In the genomic region with DNA sequence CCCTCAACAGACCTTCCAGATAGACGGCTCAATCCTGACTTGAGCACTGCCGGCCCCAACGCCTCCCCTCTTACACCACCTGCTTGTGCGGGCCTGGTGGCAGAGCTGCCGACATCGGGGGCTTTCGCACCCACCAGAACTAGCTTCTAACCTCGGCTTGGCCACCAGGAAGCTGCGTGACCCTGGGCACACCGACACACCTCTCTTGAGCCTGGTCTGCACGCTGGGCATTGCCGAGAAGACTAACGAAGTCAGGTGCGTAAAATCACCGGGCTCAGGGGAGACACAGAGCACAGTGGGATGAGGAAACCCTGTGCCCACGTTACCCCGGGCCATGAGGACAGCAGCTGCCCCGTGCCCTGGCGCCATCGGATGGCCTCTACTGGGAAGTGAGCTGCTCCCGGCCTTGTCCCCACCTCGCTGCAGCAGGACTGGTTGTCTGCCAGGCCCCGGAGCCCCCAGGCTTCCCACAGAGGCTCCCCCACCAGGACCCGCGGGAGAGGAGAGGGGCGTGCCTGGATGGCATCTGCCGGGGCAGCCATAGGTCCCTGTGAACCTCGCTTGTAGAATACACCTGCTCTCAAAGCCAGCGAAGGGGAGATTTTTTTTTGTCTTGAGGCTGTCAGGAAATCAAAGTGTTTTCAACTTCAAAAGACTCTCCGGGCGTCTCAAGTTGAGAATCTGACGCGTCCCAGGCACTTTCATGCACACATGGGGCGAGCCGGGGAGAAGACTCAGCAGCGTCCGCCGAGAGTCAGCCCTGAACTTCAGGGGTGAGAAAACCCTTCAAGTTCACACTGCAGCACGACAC, we compare ENCODE assay signal across 7 cellular contexts.
DNase-seq lines count a peak whose midpoint lies in the region; ATAC-seq, FAIRE-seq and TF ChIP-seq lines count a peak whose summit lies in the region.
"Not testable (repeated sequence)": the region's sequence is repeated elsewhere in the genome, so short reads cannot be mapped to it uniquely, and the experiment has no call there.

No MANE protein-coding gene starts in this region.

- peak overlapping the region; percentile 41 for H3K27ac ChIP-seq in naive thymus-derived CD4-positive, alpha-beta T cell (ENCODE audit: low read depth, low read length)

- not testable (repeated sequence) for H3K36me3 Mint-ChIP-seq in T-helper 17 cell (ENCODE audit: low read depth); activated CD8-positive, alpha-beta T cell treated with anti-CD3 and anti-CD28 coated beads, Interleukin-2, amount 10 ng/mL, durations not matched to agents 7 days and 5 days (ENCODE audit: low read depth)
- peaks cover 5 to 13% (median 8%) of the 10 kb centered on the region in 5 donors for H3K36me3 Mint-ChIP-seq in naive thymus-derived CD4-positive, alpha-beta T cell

- H3K4me3 ChIP-seq in bronchial epithelial cell (ENCODE audit: low read depth, low read length); naive thymus-derived CD4-positive, alpha-beta T cell (ENCODE audit: low read length): not testable (repeated sequence)

- peaks cover 0 to 18% of the 10 kb centered on the region in 2 donors for H3K4me1 ChIP-seq in naive thymus-derived CD4-positive, alpha-beta T cell (ENCODE audit: control insufficient read depth in 2 of 2, insufficient read depth in 2 of 2, low read length in 2 of 2)

- CTCF ChIA-PET in activated CD8-positive, alpha-beta T cell treated with anti-CD3 and anti-CD28 coated beads, Interleukin-2, amount 10 ng/mL, durations not matched to agents 7 days and 5 days (lab: Charles Lee); naive thymus-derived CD4-positive, alpha-beta T cell (lab: Charles Lee): not testable (repeated sequence)

- POLR2A ChIA-PET in activated CD8-positive, alpha-beta T cell treated with anti-CD3 and anti-CD28 coated beads, Interleukin-2, amount 10 ng/mL, durations not matched to agents 7 days and 5 days (lab: Charles Lee); naive thymus-derived CD4-positive, alpha-beta T cell (lab: Charles Lee): not testable (repeated sequence)

- not testable (repeated sequence) for H3K36me3 ChIP-seq in bronchial epithelial cell (ENCODE audit: control insufficient read depth, insufficient read depth, low read length); naive thymus-derived CD4-positive, alpha-beta T cell (ENCODE audit: control insufficient read depth in 2 of 3, insufficient read depth in 3 of 3, low read length in 3 of 3)

- ATAC-seq in T-helper 17 cell: peak; percentile 78
- peak; percentile 46 for ATAC-seq in activated CD8-positive, alpha-beta T cell treated with anti-CD3 and anti-CD28 coated beads, Interleukin-2, amount 10 ng/mL, durations not matched to agents 7 days and 5 days
- ATAC-seq in naive thymus-derived CD4-positive, alpha-beta T cell: peak; percentile 84

- peaks cover 17% of the 10 kb centered on the region for H3K4me1 Mint-ChIP-seq in T-helper 17 cell
- H3K4me1 Mint-ChIP-seq in activated CD8-positive, alpha-beta T cell treated with anti-CD3 and anti-CD28 coated beads, Interleukin-2, amount 10 ng/mL, durations not matched to agents 7 days and 5 days (ENCODE audit: low read depth): peaks cover 14% of the 10 kb centered on the region
- H3K4me1 Mint-ChIP-seq in naive thymus-derived CD4-positive, alpha-beta T cell: peaks cover 12 to 71% (median 47%) of the 10 kb centered on the region in 7 donors

- not testable (repeated sequence) for H3K4me3 Mint-ChIP-seq in T-helper 17 cell; activated CD8-positive, alpha-beta T cell treated with anti-CD3 and anti-CD28 coated beads, Interleukin-2, amount 10 ng/mL, durations not matched to agents 7 days and 5 days
- H3K4me3 Mint-ChIP-seq in naive thymus-derived CD4-positive, alpha-beta T cell: peak overlapping the region in 9 of 10 donors; percentile 27 to 81 (median 68)

- not testable (repeated sequence) for H3K27ac Mint-ChIP-seq in T-helper 17 cell; activated CD8-positive, alpha-beta T cell treated with anti-CD3 and anti-CD28 coated beads, Interleukin-2, amount 10 ng/mL, durations not matched to agents 7 days and 5 days
- peak overlapping the region in 7 of 9 donors; percentile 42 to 86 (median 71) for H3K27ac Mint-ChIP-seq in naive thymus-derived CD4-positive, alpha-beta T cell

- TF ChIP-seq CTCF in bronchial epithelial cell (IDR thresholded peaks at IDR 0.05; ENCODE audit: insufficient read depth, low read length, severe bottlenecking): not testable (repeated sequence)

- not testable (repeated sequence) for H3K9me3 Mint-ChIP-seq in activated CD8-positive, alpha-beta T cell treated with anti-CD3 and anti-CD28 coated beads, Interleukin-2, amount 10 ng/mL, durations not matched to agents 7 days and 5 days (ENCODE audit: insufficient read depth); naive thymus-derived CD4-positive, alpha-beta T cell

- DNase-seq in T-helper 17 cell; bronchial epithelial cell (ENCODE audit: low read depth): not testable (repeated sequence)
- peak; percentile 31 for DNase-seq in activated CD8-positive, alpha-beta T cell treated with anti-CD3 and anti-CD28 coated beads, Interleukin-2, amount 10 ng/mL, durations not matched to agents 7 days and 5 days
- peak; percentile 44 for DNase-seq in activated gamma-delta T cell treated with Interleukin-2 at 50 U/mL for 16 hours
- peak in 7 of 9 donors; percentile 64 to 81 (median 75) for DNase-seq in naive thymus-derived CD4-positive, alpha-beta T cell
- DNase-seq in stimulated activated CD4-positive, alpha-beta T cell treated with anti-CD3 and anti-CD28 coated beads, Interleukin-15, amount 100 ng/mL, for 48 hours (ENCODE audit: low read depth in 2 of 2): peak; percentile 19 to 35
- peak; percentile 36 for DNase-seq in stimulated activated CD8-positive, alpha-beta memory T cell treated with anti-CD3 and anti-CD28 coated beads, Interleukin-4, amount 100 ng/mL, for 24 hours (ENCODE audit: low read depth)

- peak; percentile 58 for FAIRE-seq in bronchial epithelial cell (lab: Jason Lieb, UNC)

- H3K9me3 ChIP-seq in T-helper 17 cell (ENCODE audit: control insufficient read depth, low read length, poor library complexity, severe bottlenecking); naive thymus-derived CD4-positive, alpha-beta T cell (ENCODE audit: control insufficient read depth in 2 of 3, low read length in 3 of 3): not testable (repeated sequence)

- not testable (repeated sequence) for H3K27me3 ChIP-seq in bronchial epithelial cell (ENCODE audit: control insufficient read depth, insufficient read depth, low read length); naive thymus-derived CD4-positive, alpha-beta T cell (ENCODE audit: control insufficient read depth in 2 of 2, insufficient read depth in 2 of 2, low read length in 2 of 2)

- intact Hi-C loops in naive thymus-derived CD4-positive, alpha-beta T cell (cut with micrococcal nuclease): not testable (repeated sequence)

- not testable (repeated sequence) for H3K27me3 Mint-ChIP-seq in T-helper 17 cell; naive thymus-derived CD4-positive, alpha-beta T cell
- peaks cover 14% of the 10 kb centered on the region for H3K27me3 Mint-ChIP-seq in activated CD8-positive, alpha-beta T cell treated with anti-CD3 and anti-CD28 coated beads, Interleukin-2, amount 10 ng/mL, durations not matched to agents 7 days and 5 days (ENCODE audit: low read depth)
